Comparison of ENCODE assay signal across 12 cellular contexts in the genomic region with DNA sequence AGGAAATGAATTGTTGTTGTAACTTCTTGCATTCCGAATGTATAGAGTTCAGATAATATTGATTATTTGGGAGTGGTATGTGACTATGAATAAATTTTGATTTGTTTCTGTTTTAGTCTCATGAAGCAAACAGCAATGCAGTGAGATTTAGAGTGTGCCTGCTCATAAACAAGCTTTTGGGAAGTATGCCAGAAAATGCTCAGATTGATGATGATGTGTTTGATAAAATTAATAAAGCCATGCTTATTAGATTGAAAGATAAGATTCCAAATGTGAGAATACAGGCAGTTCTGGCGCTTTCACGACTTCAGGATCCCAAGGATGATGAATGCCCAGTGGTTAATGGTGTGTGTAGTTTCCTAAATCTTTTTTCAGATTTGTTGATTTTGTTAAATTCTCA. TPM values are rescaled to one million over a fixed set of nuclear protein-coding genes. Genes with fewer than 3 reads are reported as not detected.
DNase-seq lines count a peak whose midpoint lies in the region; ATAC-seq and TF ChIP-seq lines count a peak whose summit lies in the region.
"Had no signal": no experiment of that assay in that cellular context is flagged by ENCODE, and none has a peak within 500 bp of the region (broad histone marks: within the 10 kb centered on the region; RNA-seq: fewer than 3 reads in every experiment).

No MANE protein-coding gene starts in this region.

- no peaks in the 10 kb centered on the region for H3K9me2 ChIP-seq in HCT116 (ENCODE audit: insufficient read depth)
- no peaks in the 10 kb centered on the region for H3K9me2 ChIP-seq in hepatocyte (replicated peaks; ENCODE audit: insufficient read depth)

- H3K9me3 Mint-ChIP-seq in activated CD4-positive, alpha-beta memory T cell treated with anti-CD3 and anti-CD28 coated beads for 36 hours: no peaks in the 10 kb centered on the region

- RAD21 ChIA-PET in HCT116 (lab: Charles Lee; ENCODE audit: low non-redundant PET in 1 of 2, low total read pairs in 2 of 2, uncharacterized antibody in 2 of 2, unreplicated experiment in 2 of 2): no interaction called here

- intact Hi-C loops in HCT116 (cut with micrococcal nuclease) (no loop called here), esophagus muscularis mucosa (cut with DNase I) (loop anchor here (5.0 kb wide), 3 partner anchors 196 to 236 kb away; a partner anchor contains a TSS)
- intact Hi-C loops in activated CD4-positive, alpha-beta memory T cell treated with anti-CD3 and anti-CD28 coated beads for 36 hours (cut with micrococcal nuclease): loop anchor here (5.0 kb wide), 1 partner anchor 1586 kb away; a partner anchor contains a TSS

- H3K4me1 Mint-ChIP-seq in activated CD4-positive, alpha-beta memory T cell treated with anti-CD3 and anti-CD28 coated beads for 36 hours (ENCODE audit: low read depth): peaks cover 31% of the 10 kb centered on the region

- no peak for ATAC-seq in HCT116

- in situ Hi-C loops in G401 (cut with HindIII; ENCODE audit: low sequenced_read_pairs): no loop called here

- no peak for TF ChIP-seq RAD21 in HCT116 (IDR thresholded peaks at IDR 0.05; ENCODE audit: low read depth)

- peak overlapping the region; percentile 98; the same call in 1 of the 2 replicates for H3K9ac ChIP-seq in HCT116 (ENCODE audit: low read length)

- H3K9me3 ChIP-seq in BE2C (no peaks in the 10 kb centered on the region), HCT116 (ENCODE audit: control insufficient read depth in 1 of 2, insufficient read depth in 1 of 2, low read depth in 1 of 2, low read length in 2 of 2) (no peaks in the 10 kb centered on the region), hepatocyte (ENCODE audit: low read depth) (no peaks in the 10 kb centered on the region), esophagus muscularis mucosa (no peaks in the 10 kb centered on the region)

- TF ChIP-seq CTCF in BE2C (IDR thresholded peaks at IDR 0.05; ENCODE audit: low read depth, low read length): no peak
- TF ChIP-seq CTCF in HCT116 (IDR thresholded peaks at IDR 0.05 in 2 of 3, conservative IDR thresholded peaks at IDR 0.05 in 1 of 3; ENCODE audit: borderline replicate concordance in 1 of 3, insufficient read depth in 1 of 3, low read depth in 2 of 3, low read length in 2 of 3): no peak
- no peak for TF ChIP-seq CTCF in hepatocyte (IDR thresholded peaks at IDR 0.05; ENCODE audit: poor library complexity)
- no peak for TF ChIP-seq CTCF in esophagus muscularis mucosa (IDR thresholded peaks at IDR 0.05)

- H3K36me3 Mint-ChIP-seq in activated CD4-positive, alpha-beta memory T cell treated with anti-CD3 and anti-CD28 coated beads for 36 hours: peaks cover 54% of the 10 kb centered on the region

- no peak for DNase-seq in BE2C
- no peak for DNase-seq in HCT116 (ENCODE audit: low read depth, low spot score)
- no peak for DNase-seq in activated CD4-positive, alpha-beta memory T cell treated with anti-CD3 and anti-CD28 coated beads for 36 hours
- no peak for DNase-seq in hepatocyte (ENCODE audit: low spot score)
- DNase-seq in esophagus muscularis mucosa (ENCODE audit: extremely low spot score): no peak
- no peak for DNase-seq in activated CD4-positive, CD25-positive, alpha-beta regulatory T cell (lab: John Stamatoyannopoulos, UW)
- no peak for DNase-seq in G401 (ENCODE audit: low spot score)
- DNase-seq in cerebellar nuclear complex (lab: John Stamatoyannopoulos, UW): no peak
- DNase-seq: islet precursor cell; Kasumi-1; stimulated activated CD8-positive, alpha-beta memory T cell treated with anti-CD3 and anti-CD28 coated beads, Interleukin-4, amount 100 ng/mL, for 48 hours had no signal

- H2AFZ ChIP-seq in HCT116 (ENCODE audit: low read depth, low read length, poor library complexity, severe bottlenecking): no peak overlapping the region
- H2AFZ ChIP-seq in hepatocyte: no peak overlapping the region

- H3K27ac ChIP-seq in HCT116 (ENCODE audit: low read depth, low read length): no peak overlapping the region
- no peak overlapping the region for H3K27ac ChIP-seq in hepatocyte
- no peak overlapping the region for H3K27ac ChIP-seq in esophagus muscularis mucosa (replicated peaks in 1 of 4)

- no peak for TF ChIP-seq EP300 in esophagus muscularis mucosa (IDR thresholded peaks at IDR 0.05)

- peaks cover 98% of the 10 kb centered on the region for H3K79me2 ChIP-seq in HCT116 (ENCODE audit: insufficient read depth, low read length)
- H3K79me2 ChIP-seq in hepatocyte: peaks cover 61% of the 10 kb centered on the region

- H3K27ac Mint-ChIP-seq in activated CD4-positive, alpha-beta memory T cell treated with anti-CD3 and anti-CD28 coated beads for 36 hours: no peak overlapping the region

- no peaks in the 10 kb centered on the region for H3K27me3 ChIP-seq in BE2C
- H3K27me3 ChIP-seq in HCT116 (ENCODE audit: insufficient read depth, low read length): no peaks in the 10 kb centered on the region
- no peaks in the 10 kb centered on the region for H3K27me3 ChIP-seq in hepatocyte
- no peaks in the 10 kb centered on the region for H3K27me3 ChIP-seq in esophagus muscularis mucosa

- H3K36me3 ChIP-seq in BE2C: peaks cover 40% of the 10 kb centered on the region
- H3K36me3 ChIP-seq in HCT116 (ENCODE audit: control insufficient read depth in 1 of 2, insufficient read depth in 2 of 2, low read length in 2 of 2): peaks cover 14 to 27% of the 10 kb centered on the region in 2 experiments
- no peaks in the 10 kb centered on the region for H3K36me3 ChIP-seq in hepatocyte (replicated peaks; ENCODE audit: insufficient read depth, low read depth)
- H3K36me3 ChIP-seq in esophagus muscularis mucosa: no peaks in the 10 kb centered on the region

- peak overlapping the region; percentile 85 for H3K4me2 ChIP-seq in HCT116 (ENCODE audit: low read length)
- H3K4me2 ChIP-seq in hepatocyte: peak overlapping the region; percentile 73

- TF ChIP-seq POLR2A in HCT116 (IDR thresholded peaks at IDR 0.05; ENCODE audit: borderline replicate concordance, extremely low read depth, insufficient read depth, insufficient read length): no peak
- TF ChIP-seq POLR2A in esophagus muscularis mucosa (IDR thresholded peaks at IDR 0.05; ENCODE audit: low read depth): no peak

- WGBS in hepatocyte (ENCODE audit: low lambda C conversion rate, missing lambda C conversion rate): 83% methylated on average over 3 of the region's 3 CpGs
- WGBS in esophagus muscularis mucosa: 64% methylated on average over 3 of the region's 3 CpGs

- H3K4me1 ChIP-seq in BE2C (peaks cover 1% of the 10 kb centered on the region; the same call in 1 of the 2 replicates), HCT116 (ENCODE audit: control insufficient read depth in 1 of 2, insufficient read depth in 2 of 2, low read length in 2 of 2) (peaks cover 5 to 20% of the 10 kb centered on the region in 2 experiments; a peak in 2 of 4 replicates), hepatocyte (ENCODE audit: insufficient read depth) (peaks cover 14% of the 10 kb centered on the region), esophagus muscularis mucosa (peaks cover 27 to 31% (median 28%) of the 10 kb centered on the region in 4 donors)

- H4K20me1 ChIP-seq in HCT116 (ENCODE audit: insufficient read depth) (peaks cover 6% of the 10 kb centered on the region; the same call in 1 of the 2 replicates), hepatocyte (ENCODE audit: insufficient read depth, poor library complexity, severe bottlenecking) (peaks cover 21% of the 10 kb centered on the region)

- CTCF ChIA-PET in HCT116 (lab: Charles Lee): no interaction called here
- CTCF ChIA-PET in activated CD4-positive, alpha-beta memory T cell treated with anti-CD3 and anti-CD28 coated beads for 36 hours (lab: Charles Lee): no interaction called here

- peak overlapping the region; percentile 87 for H3K4me3 ChIP-seq in BE2C (ENCODE audit: low read depth, low read length)
- peak overlapping the region in 1 of 2 experiments; percentile 93; a peak in 1 of 4 replicates for H3K4me3 ChIP-seq in HCT116 (replicated peaks in 1 of 2; ENCODE audit: low read depth in 1 of 2, low read length in 2 of 2)
- H3K4me3 ChIP-seq in hepatocyte: no peak overlapping the region
- H3K4me3 ChIP-seq in esophagus muscularis mucosa: no peak overlapping the region

- H3K4me3 Mint-ChIP-seq in activated CD4-positive, alpha-beta memory T cell treated with anti-CD3 and anti-CD28 coated beads for 36 hours: peak overlapping the region; percentile 94

- H3K27me3 Mint-ChIP-seq in activated CD4-positive, alpha-beta memory T cell treated with anti-CD3 and anti-CD28 coated beads for 36 hours: no peaks in the 10 kb centered on the region

- POLR2A ChIA-PET in HCT116 (lab: Charles Lee): no interaction called here
- POLR2A ChIA-PET in activated CD4-positive, alpha-beta memory T cell treated with anti-CD3 and anti-CD28 coated beads for 36 hours (lab: Charles Lee): interaction anchor here (1.6 kb wide), 1 partner anchor 235 kb away, joined by 4 read pairs; no protein-coding TSS in a partner anchor

- BruUV-seq in HCT116 (replicated peaks; lab: Mats Ljungman, UMichigan): no TSS peak

TF ChIP-seq in HCT116, 20 proteins besides CTCF, POLR2A, EP300 and RAD21 (continues in another document):
- TF ChIP-seq JUND (IDR thresholded peaks at IDR 0.05): no peak
- TF ChIP-seq FOSL1 (IDR thresholded peaks at IDR 0.05; ENCODE audit: low read depth): no peak
- TF ChIP-seq CEBPB (IDR thresholded peaks at IDR 0.05; ENCODE audit: low read depth): no peak
- TF ChIP-seq CBX3 (IDR thresholded peaks at IDR 0.05; ENCODE audit: low read depth): no peak

RNA-seq across cellular contexts. Expression of a gene that starts 2.0 kb away (rescaled TPM):
- 2.8 TPM for polyA plus RNA-seq in BE2C (2012; ENCODE audit: insufficient read depth, insufficient read length, low read depth)
- total RNA-seq in HCT116 (2021; ENCODE audit: unreplicated experiment) (79.4 TPM), hepatocyte (10.4 and 11.9 TPM in 2 replicates), esophagus muscularis mucosa (under 1 TPM in 3 of 4 donors, not detected in 1; 0.17 to 0.98 (median 0.71) TPM)
- 30.2 and 42.4 TPM in 2 replicates for polyA plus RNA-seq in HCT116 (2012)
- 10 to 100 TPM; 76.7 to 79.8 TPM for total RNA-seq in activated CD4-positive, alpha-beta memory T cell treated with anti-CD3 and anti-CD28 coated beads for 36 hours
- 3.3 and 4.7 TPM in 2 replicates for polyA plus RNA-seq in hepatocyte
- 28.3 and 74.7 TPM in 2 replicates for total RNA-seq in G401 (2014; rRNA removed; shearing (Covaris generic))

RNA-seq across cellular contexts. Expression of a gene that starts 2.2 kb away (rescaled TPM):
- polyA plus RNA-seq in BE2C (2012; ENCODE audit: insufficient read depth, insufficient read length, low read depth): 22.9 TPM
- total RNA-seq in HCT116 (2021; ENCODE audit: unreplicated experiment) (65.7 TPM), hepatocyte (23.3 and 28.8 TPM in 2 replicates), esophagus muscularis mucosa (10 to 100 TPM; 23.4 to 28.7 (median 26.3) TPM)
- 28.4 and 32.5 TPM in 2 replicates for polyA plus RNA-seq in HCT116 (2012)
- total RNA-seq in activated CD4-positive, alpha-beta memory T cell treated with anti-CD3 and anti-CD28 coated beads for 36 hours: 10 to 100 TPM; 33.9 to 34.1 TPM
- 11.9 and 14.6 TPM in 2 replicates for polyA plus RNA-seq in hepatocyte
- 33.5 and 37.7 TPM in 2 replicates for total RNA-seq in G401 (2014; rRNA removed; shearing (Covaris generic))

RNA-seq across cellular contexts. Expression of a gene that starts 31.4 kb away (rescaled TPM):
- 0.45 TPM for polyA plus RNA-seq in BE2C (2012; ENCODE audit: insufficient read depth, insufficient read length, low read depth)
- total RNA-seq in HCT116 (2021; ENCODE audit: unreplicated experiment) (0.07 TPM), hepatocyte (not detected in 2 replicates), esophagus muscularis mucosa (not detected)
- 0.03 TPM in 1 of 2 replicates, not detected in the other for polyA plus RNA-seq in HCT116 (2012)
- not detected for total RNA-seq in activated CD4-positive, alpha-beta memory T cell treated with anti-CD3 and anti-CD28 coated beads for 36 hours
- not detected in 2 replicates for polyA plus RNA-seq in hepatocyte
- total RNA-seq in G401 (2014; rRNA removed; shearing (Covaris generic)): not detected in 2 replicates
- total RNA-seq: renal cortical epithelial cell had no signal
